1 cellular context compared by ENCODE assay signal in genomic region chr15:98712845-98713584, GRCh38.
TF ChIP-seq lines count a peak whose summit lies in the region.

No MANE protein-coding gene starts in this region.

TF ChIP-seq in H1, 55 proteins besides CTCF, POLR2A, EP300 and RAD21:
- TF ChIP-seq PHF8 (conservative IDR thresholded peaks at IDR 0.05; ENCODE audit: low read depth, low read length) (no peak), ZNF274 (IDR thresholded peaks at IDR 0.05; ENCODE audit: borderline replicate concordance, extremely low read depth, low read length) (no peak), BRCA1 (IDR thresholded peaks at IDR 0.05; ENCODE audit: low read depth, low read length) (no peak), HDAC2 (IDR thresholded peaks at IDR 0.05; ENCODE audit: borderline replicate concordance in 1 of 2, low read depth in 2 of 2, low read length in 2 of 2) (no peak), SRF (IDR thresholded peaks at IDR 0.05; ENCODE audit: low read depth, low read length) (no peak), CHD1 (IDR thresholded peaks at IDR 0.05; ENCODE audit: low read depth, low read length) (no peak), SP1 (IDR thresholded peaks at IDR 0.05; ENCODE audit: low read depth, low read length) (no peak), TCF12 (IDR thresholded peaks at IDR 0.05; ENCODE audit: low read depth, low read length) (no peak), KDM1A (IDR thresholded peaks at IDR 0.05; ENCODE audit: borderline replicate concordance, low read length) (no peak), CBX5 (IDR thresholded peaks at IDR 0.05; ENCODE audit: low read depth, low read length) (no peak), BCL11A (IDR thresholded peaks at IDR 0.05; ENCODE audit: low read depth in 2 of 2, low read length in 2 of 2) (no peak), TBP (IDR thresholded peaks at IDR 0.05; ENCODE audit: low read depth, low read length) (no peak), CBX8 (IDR thresholded peaks at IDR 0.05; ENCODE audit: borderline replicate concordance, low read depth, low read length) (no peak), SP2 (IDR thresholded peaks at IDR 0.05; ENCODE audit: low read length) (no peak), POU5F1 (IDR thresholded peaks at IDR 0.05; ENCODE audit: low read depth, low read length) (no peak), RBBP5 (IDR thresholded peaks at IDR 0.05; ENCODE audit: borderline replicate concordance, low read depth, low read length) (no peak), GTF2F1 (IDR thresholded peaks at IDR 0.05; ENCODE audit: borderline replicate concordance, low read depth, low read length) (no peak)
- TF ChIP-seq, protein P1, sequence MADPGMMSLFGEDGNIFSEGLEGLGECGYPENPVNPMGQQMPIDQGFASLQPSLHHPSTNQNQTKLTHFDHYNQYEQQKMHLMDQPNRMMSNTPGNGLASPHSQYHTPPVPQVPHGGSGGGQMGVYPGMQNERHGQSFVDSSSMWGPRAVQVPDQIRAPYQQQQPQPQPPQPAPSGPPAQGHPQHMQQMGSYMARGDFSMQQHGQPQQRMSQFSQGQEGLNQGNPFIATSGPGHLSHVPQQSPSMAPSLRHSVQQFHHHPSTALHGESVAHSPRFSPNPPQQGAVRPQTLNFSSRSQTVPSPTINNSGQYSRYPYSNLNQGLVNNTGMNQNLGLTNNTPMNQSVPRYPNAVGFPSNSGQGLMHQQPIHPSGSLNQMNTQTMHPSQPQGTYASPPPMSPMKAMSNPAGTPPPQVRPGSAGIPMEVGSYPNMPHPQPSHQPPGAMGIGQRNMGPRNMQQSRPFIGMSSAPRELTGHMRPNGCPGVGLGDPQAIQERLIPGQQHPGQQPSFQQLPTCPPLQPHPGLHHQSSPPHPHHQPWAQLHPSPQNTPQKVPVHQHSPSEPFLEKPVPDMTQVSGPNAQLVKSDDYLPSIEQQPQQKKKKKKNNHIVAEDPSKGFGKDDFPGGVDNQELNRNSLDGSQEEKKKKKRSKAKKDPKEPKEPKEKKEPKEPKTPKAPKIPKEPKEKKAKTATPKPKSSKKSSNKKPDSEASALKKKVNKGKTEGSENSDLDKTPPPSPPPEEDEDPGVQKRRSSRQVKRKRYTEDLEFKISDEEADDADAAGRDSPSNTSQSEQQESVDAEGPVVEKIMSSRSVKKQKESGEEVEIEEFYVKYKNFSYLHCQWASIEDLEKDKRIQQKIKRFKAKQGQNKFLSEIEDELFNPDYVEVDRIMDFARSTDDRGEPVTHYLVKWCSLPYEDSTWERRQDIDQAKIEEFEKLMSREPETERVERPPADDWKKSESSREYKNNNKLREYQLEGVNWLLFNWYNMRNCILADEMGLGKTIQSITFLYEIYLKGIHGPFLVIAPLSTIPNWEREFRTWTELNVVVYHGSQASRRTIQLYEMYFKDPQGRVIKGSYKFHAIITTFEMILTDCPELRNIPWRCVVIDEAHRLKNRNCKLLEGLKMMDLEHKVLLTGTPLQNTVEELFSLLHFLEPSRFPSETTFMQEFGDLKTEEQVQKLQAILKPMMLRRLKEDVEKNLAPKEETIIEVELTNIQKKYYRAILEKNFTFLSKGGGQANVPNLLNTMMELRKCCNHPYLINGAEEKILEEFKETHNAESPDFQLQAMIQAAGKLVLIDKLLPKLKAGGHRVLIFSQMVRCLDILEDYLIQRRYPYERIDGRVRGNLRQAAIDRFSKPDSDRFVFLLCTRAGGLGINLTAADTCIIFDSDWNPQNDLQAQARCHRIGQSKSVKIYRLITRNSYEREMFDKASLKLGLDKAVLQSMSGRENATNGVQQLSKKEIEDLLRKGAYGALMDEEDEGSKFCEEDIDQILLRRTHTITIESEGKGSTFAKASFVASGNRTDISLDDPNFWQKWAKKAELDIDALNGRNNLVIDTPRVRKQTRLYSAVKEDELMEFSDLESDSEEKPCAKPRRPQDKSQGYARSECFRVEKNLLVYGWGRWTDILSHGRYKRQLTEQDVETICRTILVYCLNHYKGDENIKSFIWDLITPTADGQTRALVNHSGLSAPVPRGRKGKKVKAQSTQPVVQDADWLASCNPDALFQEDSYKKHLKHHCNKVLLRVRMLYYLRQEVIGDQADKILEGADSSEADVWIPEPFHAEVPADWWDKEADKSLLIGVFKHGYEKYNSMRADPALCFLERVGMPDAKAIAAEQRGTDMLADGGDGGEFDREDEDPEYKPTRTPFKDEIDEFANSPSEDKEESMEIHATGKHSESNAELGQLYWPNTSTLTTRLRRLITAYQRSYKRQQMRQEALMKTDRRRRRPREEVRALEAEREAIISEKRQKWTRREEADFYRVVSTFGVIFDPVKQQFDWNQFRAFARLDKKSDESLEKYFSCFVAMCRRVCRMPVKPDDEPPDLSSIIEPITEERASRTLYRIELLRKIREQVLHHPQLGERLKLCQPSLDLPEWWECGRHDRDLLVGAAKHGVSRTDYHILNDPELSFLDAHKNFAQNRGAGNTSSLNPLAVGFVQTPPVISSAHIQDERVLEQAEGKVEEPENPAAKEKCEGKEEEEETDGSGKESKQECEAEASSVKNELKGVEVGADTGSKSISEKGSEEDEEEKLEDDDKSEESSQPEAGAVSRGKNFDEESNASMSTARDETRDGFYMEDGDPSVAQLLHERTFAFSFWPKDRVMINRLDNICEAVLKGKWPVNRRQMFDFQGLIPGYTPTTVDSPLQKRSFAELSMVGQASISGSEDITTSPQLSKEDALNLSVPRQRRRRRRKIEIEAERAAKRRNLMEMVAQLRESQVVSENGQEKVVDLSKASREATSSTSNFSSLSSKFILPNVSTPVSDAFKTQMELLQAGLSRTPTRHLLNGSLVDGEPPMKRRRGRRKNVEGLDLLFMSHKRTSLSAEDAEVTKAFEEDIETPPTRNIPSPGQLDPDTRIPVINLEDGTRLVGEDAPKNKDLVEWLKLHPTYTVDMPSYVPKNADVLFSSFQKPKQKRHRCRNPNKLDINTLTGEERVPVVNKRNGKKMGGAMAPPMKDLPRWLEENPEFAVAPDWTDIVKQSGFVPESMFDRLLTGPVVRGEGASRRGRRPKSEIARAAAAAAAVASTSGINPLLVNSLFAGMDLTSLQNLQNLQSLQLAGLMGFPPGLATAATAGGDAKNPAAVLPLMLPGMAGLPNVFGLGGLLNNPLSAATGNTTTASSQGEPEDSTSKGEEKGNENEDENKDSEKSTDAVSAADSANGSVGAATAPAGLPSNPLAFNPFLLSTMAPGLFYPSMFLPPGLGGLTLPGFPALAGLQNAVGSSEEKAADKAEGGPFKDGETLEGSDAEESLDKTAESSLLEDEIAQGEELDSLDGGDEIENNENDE (IDR thresholded peaks at IDR 0.05; ENCODE audit: insufficient replicate concordance, low read length), result no peak
- TF ChIP-seq, protein P2, sequence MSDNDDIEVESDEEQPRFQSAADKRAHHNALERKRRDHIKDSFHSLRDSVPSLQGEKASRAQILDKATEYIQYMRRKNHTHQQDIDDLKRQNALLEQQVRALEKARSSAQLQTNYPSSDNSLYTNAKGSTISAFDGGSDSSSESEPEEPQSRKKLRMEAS (IDR thresholded peaks at IDR 0.05), result no peak
